ENCODE assay signal across 1 cellular context in genomic region chr16:71724320-71724751, GRCh38.
TF ChIP-seq lines count a peak whose summit lies in the region.

Gene PHLPP2 (minus strand): TSS chr16:71724701. CDS start chr16:71714795, 9,906 bp downstream.

TF ChIP-seq in HEK293, 187 proteins besides CTCF, POLR2A, EP300 and RAD21 (continued from another document):
- TF ChIP-seq ZNF518A (tag by site-specific recombination; conservative IDR thresholded peaks at IDR 0.05; ENCODE audit: low read depth) (no peak), BCL6B (tag by site-specific recombination; IDR thresholded peaks at IDR 0.05) (no peak), ZNF692 (tag by site-specific recombination; IDR thresholded peaks at IDR 0.05) (0 out of 2 replicates have a peak, but pooled peaks have one; percentile 3), GLIS2 (tag by site-specific recombination; IDR thresholded peaks at IDR 0.05) (no peak), KLF17 (tag by site-specific recombination; IDR thresholded peaks at IDR 0.05) (no peak), ZNF423 (tag by site-specific recombination; IDR thresholded peaks at IDR 0.05) (no peak), ZBTB17 (tag by site-specific recombination; IDR thresholded peaks at IDR 0.05) (peak; percentile 59)
